ENCODE assay signal across 22 cellular contexts in the genomic region with DNA sequence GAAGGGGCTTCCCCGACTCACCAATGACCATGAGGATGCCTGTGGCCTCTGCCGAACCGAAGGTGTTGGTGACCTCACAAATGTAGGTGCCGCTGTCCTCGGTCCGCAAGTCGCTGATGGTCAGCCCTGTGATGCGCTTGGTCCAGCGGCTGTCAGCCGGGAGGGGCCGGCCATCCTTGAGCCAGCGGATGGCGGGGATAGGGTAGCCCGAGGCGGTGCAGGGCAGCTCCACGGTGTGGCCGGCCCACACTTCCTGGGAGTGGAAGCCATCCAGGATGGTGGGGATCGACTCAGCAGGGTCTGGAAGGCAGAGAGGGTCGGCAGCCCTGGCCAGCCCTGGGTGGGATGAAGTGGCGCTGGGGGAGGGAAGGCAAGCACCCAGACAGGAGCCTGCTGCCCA.
"Had no signal": no experiment of that assay in that cellular context is flagged by ENCODE, and none has a peak within 500 bp of the region (broad histone marks: within the 10 kb centered on the region; RNA-seq: fewer than 3 reads in every experiment).

No MANE protein-coding gene starts in this region.

- H3K27ac Mint-ChIP-seq: mesothelial cell of epicardium, naive B cell had no signal

- ATAC-seq: esophagus mucosa, gastrocnemius medialis, heart right ventricle, left cardiac atrium, left lung, left ventricle myocardium superior, lower lobe of right lung, mucosa of descending colon had no signal

- H3K4me3 ChIP-seq: coronary artery, dorsolateral prefrontal cortex, esophagus squamous epithelium, gastrocnemius medialis, heart right ventricle, left lung, lower lobe of right lung, mucosa of descending colon had no signal

- H3K9me3 Mint-ChIP-seq: mesothelial cell of epicardium, naive B cell had no signal

- H3K27me3 ChIP-seq: dorsolateral prefrontal cortex, left lung had no signal

- H3K36me3 ChIP-seq: esophagus squamous epithelium, gastrocnemius medialis, left lung, lower lobe of right lung had no signal

- DNase-seq: dermis blood vessel endothelial cell; dorsolateral prefrontal cortex; effector CD4-positive, alpha-beta T cell; effector memory CD4-positive, alpha-beta T cell; esophagus squamous epithelium; foreskin fibroblast; foreskin melanocyte; gastrocnemius medialis; glutamatergic neuron; head of caudate nucleus; heart right ventricle; hippocampal formation; left cardiac atrium; left lung; left ventricle myocardium superior; lower lobe of right lung; mesenchymal stem cell; mucosa of descending colon; naive B cell had no signal

- H3K4me3 Mint-ChIP-seq: mesothelial cell of epicardium, naive B cell had no signal

- H3K36me3 Mint-ChIP-seq: mesothelial cell of epicardium had no signal

- H3K27ac ChIP-seq: coronary artery, dorsolateral prefrontal cortex, esophagus squamous epithelium, gastrocnemius medialis, heart right ventricle, left lung, lower lobe of right lung had no signal

- H3K4me1 ChIP-seq: esophagus squamous epithelium, gastrocnemius medialis, heart right ventricle, left lung, lower lobe of right lung had no signal
